In genomic region chr6:34793877-34794276, GRCh38 we compare ENCODE assay signal across 2 cellular contexts.
TF ChIP-seq lines count a peak whose summit lies in the region.

No MANE protein-coding gene starts in this region.

TF ChIP-seq in A549, 52 proteins besides CTCF, POLR2A, EP300 and RAD21 (continued from another document):
- TF ChIP-seq, protein P1, sequence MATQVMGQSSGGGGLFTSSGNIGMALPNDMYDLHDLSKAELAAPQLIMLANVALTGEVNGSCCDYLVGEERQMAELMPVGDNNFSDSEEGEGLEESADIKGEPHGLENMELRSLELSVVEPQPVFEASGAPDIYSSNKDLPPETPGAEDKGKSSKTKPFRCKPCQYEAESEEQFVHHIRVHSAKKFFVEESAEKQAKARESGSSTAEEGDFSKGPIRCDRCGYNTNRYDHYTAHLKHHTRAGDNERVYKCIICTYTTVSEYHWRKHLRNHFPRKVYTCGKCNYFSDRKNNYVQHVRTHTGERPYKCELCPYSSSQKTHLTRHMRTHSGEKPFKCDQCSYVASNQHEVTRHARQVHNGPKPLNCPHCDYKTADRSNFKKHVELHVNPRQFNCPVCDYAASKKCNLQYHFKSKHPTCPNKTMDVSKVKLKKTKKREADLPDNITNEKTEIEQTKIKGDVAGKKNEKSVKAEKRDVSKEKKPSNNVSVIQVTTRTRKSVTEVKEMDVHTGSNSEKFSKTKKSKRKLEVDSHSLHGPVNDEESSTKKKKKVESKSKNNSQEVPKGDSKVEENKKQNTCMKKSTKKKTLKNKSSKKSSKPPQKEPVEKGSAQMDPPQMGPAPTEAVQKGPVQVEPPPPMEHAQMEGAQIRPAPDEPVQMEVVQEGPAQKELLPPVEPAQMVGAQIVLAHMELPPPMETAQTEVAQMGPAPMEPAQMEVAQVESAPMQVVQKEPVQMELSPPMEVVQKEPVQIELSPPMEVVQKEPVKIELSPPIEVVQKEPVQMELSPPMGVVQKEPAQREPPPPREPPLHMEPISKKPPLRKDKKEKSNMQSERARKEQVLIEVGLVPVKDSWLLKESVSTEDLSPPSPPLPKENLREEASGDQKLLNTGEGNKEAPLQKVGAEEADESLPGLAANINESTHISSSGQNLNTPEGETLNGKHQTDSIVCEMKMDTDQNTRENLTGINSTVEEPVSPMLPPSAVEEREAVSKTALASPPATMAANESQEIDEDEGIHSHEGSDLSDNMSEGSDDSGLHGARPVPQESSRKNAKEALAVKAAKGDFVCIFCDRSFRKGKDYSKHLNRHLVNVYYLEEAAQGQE (IDR thresholded peaks at IDR 0.05): no peak
- TF ChIP-seq MAZ (IDR thresholded peaks at IDR 0.05; ENCODE audit: borderline replicate concordance, low read depth, low read length) (no peak), ZFP36 (IDR thresholded peaks at IDR 0.05; ENCODE audit: borderline replicate concordance, partially characterized antibody) (no peak), HOXB5 (CRISPR knock-in tag; IDR thresholded peaks at IDR 0.05) (no peak), RARB (CRISPR knock-in tag; IDR thresholded peaks at IDR 0.05) (no peak), BHLHE40 (IDR thresholded peaks at IDR 0.05; ENCODE audit: low read depth, low read length) (no peak), HDAC2 (IDR thresholded peaks at IDR 0.05) (no peak), RCOR1 (IDR thresholded peaks at IDR 0.05; ENCODE audit: low read depth, low read length) (no peak), FOXS1 (CRISPR knock-in tag; IDR thresholded peaks at IDR 0.05) (no peak), NFE2L2 (conservative IDR thresholded peaks at IDR 0.05; ENCODE audit: low read length) (no peak), SMC3 (IDR thresholded peaks at IDR 0.05) (no peak), HES2 (IDR thresholded peaks at IDR 0.05) (no peak)
- TF ChIP-seq, protein P2, sequence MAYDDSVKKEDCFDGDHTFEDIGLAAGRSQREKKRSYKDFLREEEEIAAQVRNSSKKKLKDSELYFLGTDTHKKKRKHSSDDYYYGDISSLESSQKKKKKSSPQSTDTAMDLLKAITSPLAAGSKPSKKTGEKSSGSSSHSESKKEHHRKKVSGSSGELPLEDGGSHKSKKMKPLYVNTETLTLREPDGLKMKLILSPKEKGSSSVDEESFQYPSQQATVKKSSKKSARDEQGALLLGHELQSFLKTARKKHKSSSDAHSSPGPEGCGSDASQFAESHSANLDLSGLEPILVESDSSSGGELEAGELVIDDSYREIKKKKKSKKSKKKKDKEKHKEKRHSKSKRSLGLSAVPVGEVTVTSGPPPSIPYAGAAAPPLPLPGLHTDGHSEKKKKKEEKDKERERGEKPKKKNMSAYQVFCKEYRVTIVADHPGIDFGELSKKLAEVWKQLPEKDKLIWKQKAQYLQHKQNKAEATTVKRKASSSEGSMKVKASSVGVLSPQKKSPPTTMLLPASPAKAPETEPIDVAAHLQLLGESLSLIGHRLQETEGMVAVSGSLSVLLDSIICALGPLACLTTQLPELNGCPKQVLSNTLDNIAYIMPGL (CRISPR knock-in tag; IDR thresholded peaks at IDR 0.05; ENCODE audit: borderline replicate concordance): no peak

TF ChIP-seq in HEK293T, 16 proteins besides CTCF, POLR2A, EP300 and RAD21 (continued from another document):
- TF ChIP-seq FOXA1 (IDR thresholded peaks at IDR 0.05) (no peak), L3MBTL2 (conservative IDR thresholded peaks at IDR 0.05) (no peak), NFRKB (IDR thresholded peaks at IDR 0.05) (no peak)
